ENCODE assay signal across 27 cellular contexts in genomic region chr12:80825506-80825905, GRCh38.
"Had no signal": no experiment of that assay in that cellular context is flagged by ENCODE, and none has a peak within 500 bp of the region (broad histone marks: within the 10 kb centered on the region; RNA-seq: fewer than 3 reads in every experiment).

No MANE protein-coding gene starts in this region.

- H3K9me3 ChIP-seq: colonic mucosa, esophagus muscularis mucosa, esophagus squamous epithelium, gastrocnemius medialis, gastroesophageal sphincter had no signal

- H3K36me3 ChIP-seq: colonic mucosa, esophagus muscularis mucosa, esophagus squamous epithelium, gastrocnemius medialis, gastroesophageal sphincter, heart left ventricle had no signal

- H3K27me3 ChIP-seq: colonic mucosa, dorsolateral prefrontal cortex, esophagus muscularis mucosa, esophagus squamous epithelium, foreskin keratinocyte, gastrocnemius medialis, gastroesophageal sphincter, heart left ventricle, heart right ventricle had no signal

- DNase-seq: colonic mucosa; cortex of kidney; dermis blood vessel endothelial cell; dorsolateral prefrontal cortex; effector CD4-positive, alpha-beta T cell; effector CD8-positive, alpha-beta T cell; effector memory CD4-positive, alpha-beta T cell; effector memory CD8-positive, alpha-beta T cell; endodermal cell; erythroblast; esophagus squamous epithelium; foreskin fibroblast; foreskin keratinocyte; foreskin melanocyte; gastrocnemius medialis; glutamatergic neuron; head of caudate nucleus; heart left ventricle; heart right ventricle had no signal

- H3K27ac ChIP-seq: colonic mucosa, coronary artery, dorsolateral prefrontal cortex, epithelial cell of prostate, esophagus muscularis mucosa, esophagus squamous epithelium, foreskin keratinocyte, gastrocnemius medialis, gastroesophageal sphincter, heart left ventricle, heart right ventricle had no signal

- FAIRE-seq: colon, endometrium, endothelial cell of umbilical vein, frontal cortex had no signal

- H3K4me1 ChIP-seq: colonic mucosa, esophagus squamous epithelium, foreskin keratinocyte, gastrocnemius medialis, gastroesophageal sphincter had no signal

- H3K4me3 ChIP-seq: colonic mucosa, coronary artery, dorsolateral prefrontal cortex, esophagus muscularis mucosa, esophagus squamous epithelium, gastrocnemius medialis, gastroesophageal sphincter, heart left ventricle, heart right ventricle had no signal
